In the genomic region with DNA sequence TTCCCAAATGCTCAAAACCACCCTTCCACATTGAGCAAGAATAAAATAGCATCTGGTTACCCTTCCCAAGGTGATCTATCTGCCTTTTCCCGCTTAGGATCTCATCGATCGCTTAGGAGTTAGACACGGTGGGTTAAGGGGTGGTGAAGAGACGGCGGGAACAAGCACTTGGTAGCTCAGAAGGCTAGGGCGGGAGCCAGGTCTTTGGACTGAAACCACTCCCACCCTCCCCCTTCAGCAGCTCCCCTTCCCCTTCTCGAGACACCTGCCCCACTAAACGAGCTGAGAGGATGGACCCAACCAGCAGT, we compare ENCODE assay signal across 8 cellular contexts. TPM values are rescaled to one million over a fixed set of nuclear protein-coding genes. Genes with fewer than 3 reads are reported as not detected.
DNase-seq lines count a peak whose midpoint lies in the region; ATAC-seq and TF ChIP-seq lines count a peak whose summit lies in the region.

No MANE protein-coding gene starts in this region.

- 0 out of 2 replicates have a peak, but pooled peaks cover 3% of the 10 kb centered on the region for H3F3A ChIP-seq in GM23338 (replicated peaks; ENCODE audit: low read depth)

- peaks cover 15% of the 10 kb centered on the region for H4K20me1 ChIP-seq in GM23338 (replicated peaks; ENCODE audit: insufficient read depth)
- no peaks in the 10 kb centered on the region for H4K20me1 ChIP-seq in OCI-LY3 (ENCODE audit: insufficient read depth, low read length)

- H3K27me3 ChIP-seq in GM23338 (ENCODE audit: insufficient read depth) = no peaks in the 10 kb centered on the region
- H3K27me3 ChIP-seq in OCI-LY3 (ENCODE audit: low read depth, low read length) = no peaks in the 10 kb centered on the region
- H3K27me3 ChIP-seq in endodermal cell (ENCODE audit: control insufficient read depth, insufficient read depth, low read length, poor library complexity, severe bottlenecking) = no peaks in the 10 kb centered on the region
- no peaks in the 10 kb centered on the region for H3K27me3 ChIP-seq in neuronal stem cell (ENCODE audit: control insufficient read depth in 3 of 3, insufficient read depth in 3 of 3, low read depth in 1 of 3, low read length in 3 of 3)

- no peak overlapping the region for H2BK12ac ChIP-seq in neuronal stem cell (ENCODE audit: low read length)

- H2BK120ac ChIP-seq in neuronal stem cell (ENCODE audit: low read depth, low read length) = peak overlapping the region; percentile 39

- H3K9ac ChIP-seq in OCI-LY3 (ENCODE audit: low read length) (peak overlapping the region; percentile 99), endodermal cell (ENCODE audit: extremely low read depth, low read length, poor library complexity, severe bottlenecking) (peak overlapping the region; percentile 96), neuronal stem cell (ENCODE audit: low read depth, low read length, poor library complexity) (peak overlapping the region; percentile 86)

- DNase-seq in DMS 273 treated with DMSO at 0.1 percent for 48 hours (lab: John Stamatoyannopoulos, UW) (peak; percentile 31), GM23338 (ENCODE audit: low spot score) (peak; percentile 72), endodermal cell (no peak), neuronal stem cell (ENCODE audit: low spot score) (no peak), GM19238 (ENCODE audit: insufficient read length, low spot score) (no peak)

- H2BK15ac ChIP-seq in neuronal stem cell (ENCODE audit: low read length) = peak overlapping the region; percentile 56

- H3K27ac Mint-ChIP-seq in GM23338 (peak overlapping the region; percentile 100), endodermal cell (peak overlapping the region; percentile 99)

- H3K79me2 ChIP-seq in GM23338 (replicated peaks; ENCODE audit: insufficient read depth) = peaks cover 36% of the 10 kb centered on the region
- H3K79me2 ChIP-seq in OCI-LY3 (ENCODE audit: low read length) = peaks cover 35% of the 10 kb centered on the region

- no peak overlapping the region for H4K91ac ChIP-seq in neuronal stem cell (ENCODE audit: low read depth, low read length, poor library complexity)

- H2AFZ ChIP-seq in GM23338 (peak overlapping the region; percentile 85), OCI-LY3 (ENCODE audit: low read depth, low read length) (peak overlapping the region; percentile 79), neuronal stem cell (ENCODE audit: low read length) (peak overlapping the region; percentile 98)

- peaks cover 12% of the 10 kb centered on the region; the same call in 2 of the 3 replicates for H3K4me1 Mint-ChIP-seq in GM23338
- peaks cover 25% of the 10 kb centered on the region for H3K4me1 Mint-ChIP-seq in endodermal cell

- no peak overlapping the region for H3K14ac ChIP-seq in neuronal stem cell (ENCODE audit: low read length)

- H3K4me1 ChIP-seq in GM23338 (ENCODE audit: insufficient read depth) = peaks cover 16% of the 10 kb centered on the region
- peaks cover 11% of the 10 kb centered on the region for H3K4me1 ChIP-seq in OCI-LY3 (ENCODE audit: low read length)
- H3K4me1 ChIP-seq in endodermal cell (ENCODE audit: control insufficient read depth, insufficient read depth, low read length) = peaks cover 2% of the 10 kb centered on the region
- H3K4me1 ChIP-seq in neuronal stem cell (ENCODE audit: control insufficient read depth in 2 of 2, insufficient read depth in 1 of 2, low read depth in 1 of 2, low read length in 2 of 2) = peaks cover 3 to 4% of the 10 kb centered on the region in 2 donors

- H3K9me3 ChIP-seq in OCI-LY3 (ENCODE audit: insufficient read depth, low read length) (no peaks in the 10 kb centered on the region), endodermal cell (ENCODE audit: control insufficient read depth, low read length) (no peaks in the 10 kb centered on the region), neuronal stem cell (replicated peaks in 1 of 2; ENCODE audit: control insufficient read depth in 2 of 2, insufficient read depth in 1 of 2, low read depth in 1 of 2, low read length in 2 of 2) (no peaks in the 10 kb centered on the region)

- H3K9me3 Mint-ChIP-seq in GM23338 (no peaks in the 10 kb centered on the region), endodermal cell (no peaks in the 10 kb centered on the region)

- peaks cover 6% of the 10 kb centered on the region for H3K79me1 ChIP-seq in neuronal stem cell (ENCODE audit: low read depth, low read length)

- ATAC-seq in GM23338 = peak; percentile 63
- no peak for ATAC-seq in HG03457 (IDR thresholded peaks at IDR 0.05; ENCODE audit: unreplicated experiment)
- no peak for ATAC-seq in HG02610 (IDR thresholded peaks at IDR 0.05; ENCODE audit: unreplicated experiment)

- H3K36me3 Mint-ChIP-seq in GM23338 (ENCODE audit: low read depth) (peaks cover 26% of the 10 kb centered on the region), endodermal cell (ENCODE audit: low read depth) (peaks cover 27% of the 10 kb centered on the region)

- 0% methylated on average over 8 of the region's 9 CpGs; no CpG with 5 or more reads in 1 of the 2 experiments for WGBS in endodermal cell (ENCODE audit: insufficient coverage in 1 of 2, insufficient read length in 1 of 2), 2 experiments
- no CpG with 5 or more reads among the region's 9 CpGs for WGBS in neuronal stem cell (ENCODE audit: extremely low coverage in 2 of 2, insufficient read length in 2 of 2, insufficient replicate concordance in 1 of 2), 2 donors

- no peak for TF ChIP-seq CTCF in GM23338 (conservative IDR thresholded peaks at IDR 0.05; ENCODE audit: low read depth in 2 of 2)
- no peak for TF ChIP-seq CTCF in OCI-LY3 (IDR thresholded peaks at IDR 0.05; ENCODE audit: low read depth, low read length)
- TF ChIP-seq CTCF in endodermal cell (conservative IDR thresholded peaks at IDR 0.05) = no peak

- peaks cover 8% of the 10 kb centered on the region for H3K27me3 Mint-ChIP-seq in GM23338 (ENCODE audit: insufficient read depth, low read depth, poor library complexity)
- no peaks in the 10 kb centered on the region for H3K27me3 Mint-ChIP-seq in endodermal cell (ENCODE audit: insufficient read depth)

- H3K4me3 Mint-ChIP-seq in GM23338 = peak overlapping the region; percentile 97
- H3K4me3 Mint-ChIP-seq in endodermal cell = peak overlapping the region; percentile 99

- peak overlapping the region; percentile 66 for H3K18ac ChIP-seq in neuronal stem cell (ENCODE audit: low read length)

- H2BK5ac ChIP-seq in neuronal stem cell (ENCODE audit: low read length) = peak overlapping the region; percentile 83

- H3K36me3 ChIP-seq in GM23338 (ENCODE audit: insufficient read depth) (peaks cover 23% of the 10 kb centered on the region), OCI-LY3 (replicated peaks; ENCODE audit: low read depth, low read length) (peaks cover 16% of the 10 kb centered on the region), endodermal cell (ENCODE audit: control insufficient read depth, insufficient read depth, low read length) (peaks cover 30% of the 10 kb centered on the region), neuronal stem cell (replicated peaks in 1 of 2; ENCODE audit: control insufficient read depth in 2 of 2, insufficient read depth in 2 of 2, low read length in 2 of 2) (peaks cover 7 to 40% of the 10 kb centered on the region in 2 donors)

- no peak overlapping the region for H2AK5ac ChIP-seq in neuronal stem cell (ENCODE audit: low read depth, low read length)

- H3K23ac ChIP-seq in neuronal stem cell (ENCODE audit: low read depth, low read length, poor library complexity) = peak overlapping the region; percentile 99

- no peak overlapping the region for H3K4ac ChIP-seq in neuronal stem cell (ENCODE audit: low read length)

- peak overlapping the region; percentile 82; the same call in 1 of the 2 replicates for H3K27ac ChIP-seq in GM23338 (ENCODE audit: low read depth)
- peak overlapping the region; percentile 77 for H3K27ac ChIP-seq in OCI-LY3 (ENCODE audit: low read length)
- peak overlapping the region; percentile 65 for H3K27ac ChIP-seq in endodermal cell (ENCODE audit: low read depth, low read length)
- H3K27ac ChIP-seq in neuronal stem cell (replicated peaks; ENCODE audit: low read length) = no peak overlapping the region

- H3K4me2 ChIP-seq in GM23338 = peak overlapping the region; percentile 96
- peak overlapping the region; percentile 81 for H3K4me2 ChIP-seq in OCI-LY3 (ENCODE audit: low read length)
- H3K4me2 ChIP-seq in neuronal stem cell (ENCODE audit: insufficient read depth, low read length, poor library complexity, severe bottlenecking) = peak overlapping the region; percentile 88

- H3K4me3 ChIP-seq in GM23338 = peak overlapping the region; percentile 93
- peak overlapping the region; percentile 92 for H3K4me3 ChIP-seq in OCI-LY3 (ENCODE audit: low read length)
- H3K4me3 ChIP-seq in endodermal cell (ENCODE audit: low read length) = peak overlapping the region; percentile 92
- peak overlapping the region; percentile 84 to 95 for H3K4me3 ChIP-seq in neuronal stem cell (ENCODE audit: low read length in 2 of 2)

- H4K8ac ChIP-seq in neuronal stem cell (ENCODE audit: low read depth, low read length) = peak overlapping the region; percentile 100

- H3K9me2 ChIP-seq in GM23338 (ENCODE audit: insufficient read depth) = no peaks in the 10 kb centered on the region

TF ChIP-seq in GM23338, 12 proteins besides CTCF, POLR2A, EP300 and RAD21 (continues in another document):
- TF ChIP-seq ZNF331 (CRISPR knock-in tag; IDR thresholded peaks at IDR 0.05; ENCODE audit: low read depth) (no peak), ZNF114 (CRISPR knock-in tag; IDR thresholded peaks at IDR 0.05) (no peak), EZH2 (IDR thresholded peaks at IDR 0.05; ENCODE audit: low read depth, unreplicated experiment) (no peak), EZH2phosphoT487 (IDR thresholded peaks at IDR 0.05; ENCODE audit: unreplicated experiment) (no peak), NANOG (IDR thresholded peaks at IDR 0.05; ENCODE audit: borderline replicate concordance) (no peak), JUNB (IDR thresholded peaks at IDR 0.05; ENCODE audit: unreplicated experiment) (no peak), STAT1 (IDR thresholded peaks at IDR 0.05; ENCODE audit: unreplicated experiment) (no peak)
- TF ChIP-seq, protein P1, sequence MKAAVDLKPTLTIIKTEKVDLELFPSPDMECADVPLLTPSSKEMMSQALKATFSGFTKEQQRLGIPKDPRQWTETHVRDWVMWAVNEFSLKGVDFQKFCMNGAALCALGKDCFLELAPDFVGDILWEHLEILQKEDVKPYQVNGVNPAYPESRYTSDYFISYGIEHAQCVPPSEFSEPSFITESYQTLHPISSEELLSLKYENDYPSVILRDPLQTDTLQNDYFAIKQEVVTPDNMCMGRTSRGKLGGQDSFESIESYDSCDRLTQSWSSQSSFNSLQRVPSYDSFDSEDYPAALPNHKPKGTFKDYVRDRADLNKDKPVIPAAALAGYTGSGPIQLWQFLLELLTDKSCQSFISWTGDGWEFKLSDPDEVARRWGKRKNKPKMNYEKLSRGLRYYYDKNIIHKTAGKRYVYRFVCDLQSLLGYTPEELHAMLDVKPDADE (IDR thresholded peaks at IDR 0.05) = no peak

RNA-seq across cellular contexts. Expression of a gene that starts 0.5 kb away (rescaled TPM):
- total RNA-seq in GM23338 (2014; rRNA removed; shearing (Covaris generic)) = 71.2 and 108 TPM in 2 replicates
- polyA plus RNA-seq in GM23338 (2016; fragmentation: Nextera tagmentation; extraction: Ambion mirVana) = 66.1 and 73.0 TPM in 2 replicates
- 10 to 100 TPM; 81.8 to 99.6 TPM for total RNA-seq in endodermal cell
- polyA plus RNA-seq in endodermal cell (2013, experiment 1 of 2) = 80.1 TPM
- 78.2 TPM for polyA plus RNA-seq in endodermal cell (2013, experiment 2 of 2)
- 44.7 TPM for polyA plus RNA-seq in neuronal stem cell (2013, experiment 1 of 2)
- polyA plus RNA-seq in neuronal stem cell (2013, experiment 2 of 2) = 45.5 TPM

Comparison
In these comparisons a context has a peak if more than half of its experiments do, and no peak if none do; other contexts are left out.
1. DNase-seq: peak in DMS 273 treated with DMSO at 0.1 percent for 48 hours (single experiment) and GM23338 (single experiment); none in endodermal cell (single experiment), neuronal stem cell (single experiment) and GM19238 (single experiment).
2. Peak in every context shown above with its lines, with median percentiles within 50 percentile points of each other: H2AFZ ChIP-seq, H3K4me2 ChIP-seq, H3K4me3 ChIP-seq and H3K9ac ChIP-seq.